Comparison of ENCODE assay signal across 9 cellular contexts in genomic region chr19:17236414-17236716, GRCh38. TPM values are rescaled to one million over a fixed set of nuclear protein-coding genes. Genes with fewer than 3 reads are reported as not detected.
DNase-seq lines count a peak whose midpoint lies in the region; ATAC-seq and TF ChIP-seq lines count a peak whose summit lies in the region.
"Had no signal": no experiment of that assay in that cellular context is flagged by ENCODE, and none has a peak within 500 bp of the region (broad histone marks: within the 10 kb centered on the region; RNA-seq: fewer than 3 reads in every experiment).

No MANE protein-coding gene starts in this region.

- CTCF ChIA-PET in CD8-positive, alpha-beta T cell (lab: Charles Lee), result interaction anchor here (1.2 to 2.0 kb wide), 7 partner anchors 12 to 178 kb away, joined by 3 to 12 read pairs (median 5); no protein-coding TSS in a partner anchor

- POLR2A ChIA-PET in CD8-positive, alpha-beta T cell (lab: Charles Lee), result interaction anchor here (1.3 to 2.5 kb wide), 4 partner anchors 9 to 31 kb away, joined by 5 to 19 read pairs (median 11); partner anchors contain the start of genes BABAM1, NR2F6, OCEL1 and USE1

- H3K36me3 Mint-ChIP-seq in CD8-positive, alpha-beta T cell, result no peaks in the 10 kb centered on the region

- no peak overlapping the region for H3K27ac Mint-ChIP-seq in CD8-positive, alpha-beta T cell

- H3K4me1 Mint-ChIP-seq in CD8-positive, alpha-beta T cell (ENCODE audit: low read depth), result peaks cover 10% of the 10 kb centered on the region

- H3K4me2 ChIP-seq in KMS-11 (peak overlapping the region; percentile 13; the same call in 1 of the 2 replicates), parathyroid adenoma (ENCODE audit: low read length) (no peak overlapping the region)

- no peaks in the 10 kb centered on the region for H3K27me3 ChIP-seq in CD8-positive, alpha-beta T cell (ENCODE audit: insufficient read depth, low read length)
- H3K27me3 ChIP-seq in KMS-11 (ENCODE audit: insufficient read depth, low read depth), result no peaks in the 10 kb centered on the region
- no peaks in the 10 kb centered on the region for H3K27me3 ChIP-seq in duodenal mucosa (ENCODE audit: control insufficient read depth in 1 of 2, insufficient read depth in 2 of 2, low read length in 2 of 2)
- no peaks in the 10 kb centered on the region for H3K27me3 ChIP-seq in parathyroid adenoma (ENCODE audit: control insufficient read depth, insufficient read depth, low read length)
- no peaks in the 10 kb centered on the region for H3K27me3 ChIP-seq in effector memory CD4-positive, alpha-beta T cell (replicated peaks; ENCODE audit: control insufficient read depth, insufficient read depth, low read length, poor library complexity, severe bottlenecking)

- peaks cover 13% of the 10 kb centered on the region for H3K4me1 ChIP-seq in CD8-positive, alpha-beta T cell (ENCODE audit: insufficient read depth, low read length)
- H3K4me1 ChIP-seq in KMS-11 (ENCODE audit: low read depth, poor library complexity, severe bottlenecking) (peaks cover 15% of the 10 kb centered on the region), duodenal mucosa (ENCODE audit: control insufficient read depth in 1 of 2, insufficient read depth in 2 of 2, low read length in 2 of 2) (peaks cover 37 to 38% of the 10 kb centered on the region in 2 donors), parathyroid adenoma (peaks cover 16% of the 10 kb centered on the region)
- peaks cover 8% of the 10 kb centered on the region for H3K4me1 ChIP-seq in effector memory CD4-positive, alpha-beta T cell (ENCODE audit: control insufficient read depth, insufficient read depth, low read length, poor library complexity, severe bottlenecking)

- no peak overlapping the region for H3K9ac ChIP-seq in KMS-11
- no peak overlapping the region for H3K9ac ChIP-seq in duodenal mucosa (ENCODE audit: low read depth in 1 of 2, low read length in 2 of 2)
- no peak overlapping the region for H3K9ac ChIP-seq in parathyroid adenoma

- no peaks in the 10 kb centered on the region for H3K36me3 ChIP-seq in CD8-positive, alpha-beta T cell (ENCODE audit: insufficient read depth, low read length)
- H3K36me3 ChIP-seq in KMS-11 (ENCODE audit: insufficient read depth), result no peaks in the 10 kb centered on the region
- peaks cover 10 to 33% of the 10 kb centered on the region in 2 donors for H3K36me3 ChIP-seq in duodenal mucosa (ENCODE audit: control insufficient read depth in 1 of 2, insufficient read depth in 2 of 2, low read length in 2 of 2)
- no peaks in the 10 kb centered on the region for H3K36me3 ChIP-seq in parathyroid adenoma (ENCODE audit: control insufficient read depth, insufficient read depth, low read length)
- H3K36me3 ChIP-seq in effector memory CD4-positive, alpha-beta T cell (ENCODE audit: control insufficient read depth, insufficient read depth, low read length), result no peaks in the 10 kb centered on the region

- H3K27me3 Mint-ChIP-seq in CD8-positive, alpha-beta T cell (ENCODE audit: low read depth), result no peaks in the 10 kb centered on the region

- no peaks in the 10 kb centered on the region for H4K20me1 ChIP-seq in KMS-11 (ENCODE audit: insufficient read depth)

- TF ChIP-seq CTCF in CD8-positive, alpha-beta T cell (IDR thresholded peaks at IDR 0.05), result no peak
- TF ChIP-seq CTCF in KMS-11 (conservative IDR thresholded peaks at IDR 0.05; ENCODE audit: low read depth, low read length) (no peak), parathyroid adenoma (IDR thresholded peaks at IDR 0.05) (no peak)

- peak overlapping the region; percentile 32 for H3K4me3 Mint-ChIP-seq in CD8-positive, alpha-beta T cell

- H3K79me2 ChIP-seq in KMS-11 (ENCODE audit: insufficient read depth, low read depth) (peaks cover 19% of the 10 kb centered on the region), parathyroid adenoma (peaks cover 11% of the 10 kb centered on the region)

- no peak for DNase-seq in CD8-positive, alpha-beta T cell
- no peak for DNase-seq in effector memory CD4-positive, alpha-beta T cell
- DNase-seq in foreskin melanocyte, result no peak
- DNase-seq: stimulated activated CD4-positive, alpha-beta T cell treated with anti-CD3 and anti-CD28 coated beads, Interleukin-2, amount 100 ng/mL, for 24 hours had no signal

- no peak overlapping the region for H3K27ac ChIP-seq in CD8-positive, alpha-beta T cell (ENCODE audit: low read depth, low read length)
- H3K27ac ChIP-seq in KMS-11 (no peak overlapping the region), duodenal mucosa (ENCODE audit: low read depth, low read length) (peak overlapping the region; percentile 3), parathyroid adenoma (peak overlapping the region; percentile 32)
- no peak overlapping the region for H3K27ac ChIP-seq in effector memory CD4-positive, alpha-beta T cell (ENCODE audit: insufficient read depth, low read length, poor library complexity, severe bottlenecking)

- no peak overlapping the region for H3K4me3 ChIP-seq in CD8-positive, alpha-beta T cell (ENCODE audit: low read depth, low read length)
- no peak overlapping the region for H3K4me3 ChIP-seq in KMS-11 (IDR thresholded peaks at IDR 0.05; ENCODE audit: insufficient read depth, low read depth, low read length)
- peak overlapping the region in 1 of 2 donors; percentile 43 for H3K4me3 ChIP-seq in duodenal mucosa (ENCODE audit: low read depth in 1 of 2, low read length in 2 of 2)
- H3K4me3 ChIP-seq in parathyroid adenoma (ENCODE audit: low read depth, low read length), result no peak overlapping the region
- no peak overlapping the region for H3K4me3 ChIP-seq in effector memory CD4-positive, alpha-beta T cell (ENCODE audit: insufficient read depth, low read depth, low read length, poor library complexity, severe bottlenecking)

- no peaks in the 10 kb centered on the region for H3K9me3 ChIP-seq in CD8-positive, alpha-beta T cell (ENCODE audit: low read length)
- no peaks in the 10 kb centered on the region for H3K9me3 ChIP-seq in duodenal mucosa (ENCODE audit: control insufficient read depth in 1 of 2, low read length in 2 of 2)
- H3K9me3 ChIP-seq in parathyroid adenoma (ENCODE audit: control insufficient read depth, low read length), result no peaks in the 10 kb centered on the region
- H3K9me3 ChIP-seq in effector memory CD4-positive, alpha-beta T cell (ENCODE audit: control insufficient read depth, low read length), result no peaks in the 10 kb centered on the region

- intact Hi-C loops in CD8-positive, alpha-beta T cell (cut with DNase I, micrococcal nuclease), result no loop called here

- no peak for ATAC-seq in CD8-positive, alpha-beta T cell
- ATAC-seq in GM19328 (IDR thresholded peaks at IDR 0.05; ENCODE audit: unreplicated experiment) (no peak), GM21786 (IDR thresholded peaks at IDR 0.05; ENCODE audit: unreplicated experiment) (no peak)

- no peaks in the 10 kb centered on the region for H3K9me3 Mint-ChIP-seq in CD8-positive, alpha-beta T cell

- H2AFZ ChIP-seq in KMS-11 (ENCODE audit: low read depth) (no peak overlapping the region), parathyroid adenoma (no peak overlapping the region)

RNA-seq across cellular contexts. Expression of gene NR2F6, which starts 9.4 kb away (rescaled TPM):
- under 1 TPM; 0.31 to 0.38 TPM for total RNA-seq in CD8-positive, alpha-beta T cell

RNA-seq across cellular contexts. Expression of gene OCEL1, which starts 10.3 kb away (rescaled TPM):
- total RNA-seq in CD8-positive, alpha-beta T cell, result 10 to 100 TPM; 20.9 to 24.9 TPM

RNA-seq across cellular contexts. Expression of gene USE1, which starts 21.2 kb away (rescaled TPM):
- total RNA-seq in CD8-positive, alpha-beta T cell, result 10 to 100 TPM; 23.1 to 25.3 TPM

RNA-seq across cellular contexts. Expression of gene USHBP1, which starts 28.2 kb away (rescaled TPM):
- total RNA-seq in CD8-positive, alpha-beta T cell, result not detected

RNA-seq across cellular contexts. Expression of gene BABAM1, which starts 30.9 kb away (rescaled TPM):
- total RNA-seq in CD8-positive, alpha-beta T cell, result 10 to 100 TPM; 46.9 to 58.0 TPM

Comparison
In these comparisons a context has a peak if more than half of its experiments do, and no peak if none do; other contexts are left out.
1. H3K27ac ChIP-seq: peak in duodenal mucosa (single experiment) and parathyroid adenoma (single experiment); none in CD8-positive, alpha-beta T cell (single experiment), KMS-11 (single experiment) and effector memory CD4-positive, alpha-beta T cell (single experiment).